ENCODE assay signal across 17 cellular contexts in the genomic region with DNA sequence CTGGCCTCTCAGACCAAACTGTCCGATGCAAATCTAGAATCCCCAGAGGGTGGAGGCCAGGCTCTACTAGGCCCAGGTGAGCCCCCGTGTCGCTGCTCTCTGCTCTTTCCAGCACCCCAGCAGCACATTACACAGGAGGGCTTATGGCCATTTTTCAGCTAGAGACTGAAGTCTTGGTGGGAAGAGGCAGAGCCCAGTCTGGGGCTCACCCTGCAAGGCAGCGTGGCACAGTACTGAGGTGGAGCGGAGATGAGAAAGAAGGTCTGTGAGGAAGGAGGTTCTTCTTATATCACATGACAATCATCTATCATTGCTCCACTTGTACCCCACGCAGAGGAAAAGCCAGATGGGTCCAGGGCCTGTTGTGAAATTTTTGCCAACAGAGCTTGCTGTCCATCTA. TPM values are rescaled to one million over a fixed set of nuclear protein-coding genes. Genes with fewer than 3 reads are reported as not detected.
DNase-seq lines count a peak whose midpoint lies in the region; ATAC-seq, FAIRE-seq and TF ChIP-seq lines count a peak whose summit lies in the region.
"Had no signal": no experiment of that assay in that cellular context is flagged by ENCODE, and none has a peak within 500 bp of the region (broad histone marks: within the 10 kb centered on the region; RNA-seq: fewer than 3 reads in every experiment).

No MANE protein-coding gene starts in this region.

- no peak for DNase-seq in A549 (ENCODE audit: low read depth in 1 of 2, low spot score in 1 of 2)
- DNase-seq in RWPE2 (ENCODE audit: low spot score), result no peak
- DNase-seq in neural progenitor cell (ENCODE audit: low spot score), result no peak
- no peak for DNase-seq in iPS-NIHi7 (ENCODE audit: extremely low spot score)
- DNase-seq in D721Med (ENCODE audit: insufficient read length, low spot score), result no peak
- no peak for DNase-seq in stimulated activated CD4-positive, alpha-beta T cell treated with anti-CD3 and anti-CD28 coated beads, Interleukin-15, amount 100 ng/mL, for 24 hours
- DNase-seq: C1 segment of cervical spinal cord, GF-D8, GOT3, MG63, NCI-H1092 treated with DMSO at 0.1 percent for 48 hours, NCI-H510A treated with DMSO at 0.1 percent for 48 hours, PC-9 had no signal

- H3K36me3 ChIP-seq in RWPE2 (ENCODE audit: low read depth) (no peaks in the 10 kb centered on the region), neural progenitor cell (no peaks in the 10 kb centered on the region)
- H3K36me3 ChIP-seq: MG63 had no signal

- no peak overlapping the region for H3K4me2 ChIP-seq in A549
- H3K4me2 ChIP-seq in neural progenitor cell, result no peak overlapping the region
- H3K4me2 ChIP-seq: PC-9 had no signal

- FAIRE-seq in A549 (lab: Jason Lieb, UNC) (no peak), D721Med (lab: Jason Lieb, UNC) (no peak)
- FAIRE-seq: GM12891, GM18507 had no signal

- H3K4me1 Mint-ChIP-seq in neural progenitor cell, result peaks cover 10% of the 10 kb centered on the region

- H3K27me3 Mint-ChIP-seq in neural progenitor cell (ENCODE audit: insufficient read depth, low read depth), result peaks cover 7% of the 10 kb centered on the region

- 89% methylated on average over 6 of the region's 6 CpGs for WGBS in A549 (ENCODE audit: missing lambda C conversion rate)

- POLR2A ChIA-PET in A549 (lab: Yijun Ruan, JAX), result no interaction called here

- H3K27me3 ChIP-seq in RWPE2 (ENCODE audit: insufficient read depth, poor library complexity, severe bottlenecking), result no peaks in the 10 kb centered on the region
- H3K27me3 ChIP-seq in neural progenitor cell, result peaks cover 31% of the 10 kb centered on the region

- H3K4me3 ChIP-seq in A549, result no peak overlapping the region
- no peak overlapping the region for H3K4me3 ChIP-seq in RWPE2 (ENCODE audit: severe bottlenecking)
- no peak overlapping the region for H3K4me3 ChIP-seq in neural progenitor cell
- H3K4me3 ChIP-seq: MG63, PC-9 had no signal

- CTCF ChIA-PET in A549 (lab: Yijun Ruan, JAX), result interaction anchor here (0.6 to 6.7 kb wide), 41 partner anchors 9 to 451 kb away, joined by 3 to 216 read pairs (median 15); a partner anchor contains a TSS

- no peak for TF ChIP-seq CTCF in A549 (IDR thresholded peaks at IDR 0.05)
- TF ChIP-seq CTCF in RWPE2 (IDR thresholded peaks at IDR 0.05; ENCODE audit: poor library complexity, severe bottlenecking), result no peak
- no peak for TF ChIP-seq CTCF in neural progenitor cell (IDR thresholded peaks at IDR 0.05)
- no peak for TF ChIP-seq CTCF in D721Med (IDR thresholded peaks at IDR 0.05; ENCODE audit: insufficient read depth, missing control alignments)

- no peak for ATAC-seq in A549
- ATAC-seq in RWPE2 (ENCODE audit: low read depth), result no peak

- no peaks in the 10 kb centered on the region for H3K79me2 ChIP-seq in neural progenitor cell (ENCODE audit: low read depth)

- no peak overlapping the region for H3K9ac ChIP-seq in neural progenitor cell

- H3K27ac ChIP-seq in A549 (peak overlapping the region; percentile 39 to 73; a peak in 3 of 6 replicates), RWPE2 (ENCODE audit: poor library complexity, severe bottlenecking) (peak overlapping the region; percentile 48), neural progenitor cell (no peak overlapping the region)
- H3K27ac ChIP-seq: PC-9 had no signal

- peak overlapping the region; percentile 59 for H2AFZ ChIP-seq in neural progenitor cell (replicated peaks)
- H2AFZ ChIP-seq: PC-9 had no signal

- H3K36me3 Mint-ChIP-seq in neural progenitor cell, result no peaks in the 10 kb centered on the region

- H3K27ac Mint-ChIP-seq in neural progenitor cell, result no peak overlapping the region

- H3K9me3 ChIP-seq in A549 (no peaks in the 10 kb centered on the region; the same call in 2 of the 3 replicates), RWPE2 (ENCODE audit: severe bottlenecking) (no peaks in the 10 kb centered on the region), neural progenitor cell (ENCODE audit: low read depth) (no peaks in the 10 kb centered on the region)
- H3K9me3 ChIP-seq: MG63 had no signal

- no peaks in the 10 kb centered on the region for H3F3A ChIP-seq in neural progenitor cell (ENCODE audit: low read depth)

- TF ChIP-seq RAD21 in A549 (conservative IDR thresholded peaks at IDR 0.05 in 1 of 2, IDR thresholded peaks at IDR 0.05 in 1 of 2), result no peak

- no peak for TF ChIP-seq POLR2A in A549 (IDR thresholded peaks at IDR 0.05; ENCODE audit: low read length)

- no peaks in the 10 kb centered on the region for H3K9me3 Mint-ChIP-seq in neural progenitor cell

- H4K20me1 ChIP-seq in neural progenitor cell (ENCODE audit: low read depth), result no peaks in the 10 kb centered on the region

- H3K4me1 ChIP-seq in A549, result peaks cover 42% of the 10 kb centered on the region
- H3K4me1 ChIP-seq in RWPE2 (ENCODE audit: insufficient read depth, poor library complexity, severe bottlenecking), result peaks cover 10% of the 10 kb centered on the region
- no peaks in the 10 kb centered on the region for H3K4me1 ChIP-seq in neural progenitor cell

- TF ChIP-seq EP300 in A549 (IDR thresholded peaks at IDR 0.05), result no peak

- H3K4me3 Mint-ChIP-seq in neural progenitor cell, result no peak overlapping the region

TF ChIP-seq in A549, 52 proteins besides CTCF, POLR2A, EP300 and RAD21:
- no peak for TF ChIP-seq EHMT2 (IDR thresholded peaks at IDR 0.05; ENCODE audit: low read depth)
- TF ChIP-seq HOXA7 (CRISPR knock-in tag; IDR thresholded peaks at IDR 0.05), result no peak
- TF ChIP-seq CBX8 (IDR thresholded peaks at IDR 0.05), result no peak
- TF ChIP-seq NR3C1 (IDR thresholded peaks at IDR 0.05), result no peak
- no peak for TF ChIP-seq HDAC2 (IDR thresholded peaks at IDR 0.05)
- TF ChIP-seq, protein P1, sequence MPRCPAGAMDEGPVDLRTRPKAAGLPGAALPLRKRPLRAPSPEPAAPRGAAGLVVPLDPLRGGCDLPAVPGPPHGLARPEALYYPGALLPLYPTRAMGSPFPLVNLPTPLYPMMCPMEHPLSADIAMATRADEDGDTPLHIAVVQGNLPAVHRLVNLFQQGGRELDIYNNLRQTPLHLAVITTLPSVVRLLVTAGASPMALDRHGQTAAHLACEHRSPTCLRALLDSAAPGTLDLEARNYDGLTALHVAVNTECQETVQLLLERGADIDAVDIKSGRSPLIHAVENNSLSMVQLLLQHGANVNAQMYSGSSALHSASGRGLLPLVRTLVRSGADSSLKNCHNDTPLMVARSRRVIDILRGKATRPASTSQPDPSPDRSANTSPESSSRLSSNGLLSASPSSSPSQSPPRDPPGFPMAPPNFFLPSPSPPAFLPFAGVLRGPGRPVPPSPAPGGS (IDR thresholded peaks at IDR 0.05), result no peak
- no peak for TF ChIP-seq MYC (IDR thresholded peaks at IDR 0.05; ENCODE audit: borderline replicate concordance, low read length)
- no peak for TF ChIP-seq CEBPB (IDR thresholded peaks at IDR 0.05)
- no peak for TF ChIP-seq CHD4 (IDR thresholded peaks at IDR 0.05; ENCODE audit: borderline replicate concordance)
- TF ChIP-seq FOXS1 (CRISPR knock-in tag; IDR thresholded peaks at IDR 0.05), result no peak
- TF ChIP-seq FOSB (CRISPR knock-in tag; IDR thresholded peaks at IDR 0.05), result no peak
- no peak for TF ChIP-seq ESRRA (IDR thresholded peaks at IDR 0.05; ENCODE audit: borderline replicate concordance, low read length)
- TF ChIP-seq, protein P2, sequence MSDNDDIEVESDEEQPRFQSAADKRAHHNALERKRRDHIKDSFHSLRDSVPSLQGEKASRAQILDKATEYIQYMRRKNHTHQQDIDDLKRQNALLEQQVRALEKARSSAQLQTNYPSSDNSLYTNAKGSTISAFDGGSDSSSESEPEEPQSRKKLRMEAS (IDR thresholded peaks at IDR 0.05), result no peak
- no peak for TF ChIP-seq GATA3 (IDR thresholded peaks at IDR 0.05; ENCODE audit: borderline replicate concordance)
- TF ChIP-seq ZFP36 (IDR thresholded peaks at IDR 0.05; ENCODE audit: borderline replicate concordance, partially characterized antibody), result no peak
- no peak for TF ChIP-seq HOXB5 (CRISPR knock-in tag; IDR thresholded peaks at IDR 0.05)
- no peak for TF ChIP-seq BHLHE40 (IDR thresholded peaks at IDR 0.05; ENCODE audit: low read depth, low read length)
- TF ChIP-seq RARB (CRISPR knock-in tag; IDR thresholded peaks at IDR 0.05), result no peak
- TF ChIP-seq FOSL2 (IDR thresholded peaks at IDR 0.05), result no peak
- TF ChIP-seq FOSL2 (CRISPR knock-in tag; IDR thresholded peaks at IDR 0.05), result no peak

RNA-seq across cellular contexts. Expression of a gene that starts 10.0 kb away (rescaled TPM):
- polyA plus RNA-seq in A549 (2011; rRNA removed) (6.2 and 6.3 TPM in 2 replicates), A549 (2017; fragmentation: RNase III; extraction: RNeasy Plus Mini Kit Qiagen cat#74134 plus additional on column Dnase treatment) (4.4 to 6.0 TPM (median 5.2 TPM) in 3 replicates)
- 3.5 and 6.1 TPM in 2 replicates for polyA plus RNA-seq in A549 (2012; cell fraction: cytosol; rRNA removed)
- 17.1 and 24.5 TPM in 2 replicates for polyA plus RNA-seq in A549 (2012; cell fraction: nucleus; rRNA removed)
- 4.5 and 9.5 TPM in 2 replicates for polyA minus RNA-seq in A549 (2011; rRNA and poly(A)+ RNA removed)
- 0.56 and 0.59 TPM in 2 replicates for total RNA-seq in neural progenitor cell (ENCODE audit: low replicate concordance)
- total RNA-seq: A673, Daoy, PC-9 had no signal

RNA-seq across cellular contexts. Expression of a gene that starts 31.0 kb away (rescaled TPM):
- 9.4 and 9.9 TPM in 2 replicates for polyA plus RNA-seq in A549 (2011; rRNA removed)
- 5.5 and 6.4 TPM in 2 replicates for polyA plus RNA-seq in A549 (2012; cell fraction: cytosol; rRNA removed)
- 9.1 and 9.3 TPM in 2 replicates for polyA plus RNA-seq in A549 (2012; cell fraction: nucleus; rRNA removed)
- polyA plus RNA-seq in A549 (2017; fragmentation: RNase III; extraction: RNeasy Plus Mini Kit Qiagen cat#74134 plus additional on column Dnase treatment), result 6.1 to 9.2 TPM (median 6.8 TPM) in 3 replicates
- polyA minus RNA-seq in A549 (2011; rRNA and poly(A)+ RNA removed), result 4.5 and 8.3 TPM in 2 replicates
- 0.56 TPM in 1 of 2 replicates, not detected in the other for total RNA-seq in neural progenitor cell (ENCODE audit: low replicate concordance)
- total RNA-seq: A673, PC-9 had no signal

RNA-seq across cellular contexts. Expression of a gene that starts 46.2 kb away (rescaled TPM):
- polyA plus RNA-seq in A549 (2011; rRNA removed) (6.9 and 8.5 TPM in 2 replicates), A549 (2017; fragmentation: RNase III; extraction: RNeasy Plus Mini Kit Qiagen cat#74134 plus additional on column Dnase treatment) (20.6 to 21.0 TPM (median 20.7 TPM) in 3 replicates)
- polyA plus RNA-seq in A549 (2012; cell fraction: cytosol; rRNA removed), result 12.6 and 14.4 TPM in 2 replicates
- 96.2 and 110 TPM in 2 replicates for polyA plus RNA-seq in A549 (2012; cell fraction: nucleus; rRNA removed)
- polyA minus RNA-seq in A549 (2011; rRNA and poly(A)+ RNA removed), result 11.6 and 14.9 TPM in 2 replicates
- total RNA-seq in neural progenitor cell (ENCODE audit: low replicate concordance), result 4.3 and 16.2 TPM in 2 replicates
